In genomic region chr16:31099860-31100638, GRCh38 we compare ENCODE assay signal across 14 cellular contexts. TPM values are rescaled to one million over a fixed set of nuclear protein-coding genes. Genes with fewer than 3 reads are reported as not detected.
DNase-seq lines count a peak whose midpoint lies in the region; TF ChIP-seq lines count a peak whose summit lies in the region.
"Had no signal": no experiment of that assay in that cellular context is flagged by ENCODE, and none has a peak within 500 bp of the region (broad histone marks: within the 10 kb centered on the region; RNA-seq: fewer than 3 reads in every experiment).

No MANE protein-coding gene starts in this region.

- H3K36me3 Mint-ChIP-seq in MCF 10A (ENCODE audit: insufficient read depth, unreplicated experiment) = peaks cover 12% of the 10 kb centered on the region

- POLR2A ChIA-PET in MCF 10A (lab: Yijun Ruan, JAX) = interaction anchor here (1.0 to 2.9 kb wide), 2 partner anchors 18 to 43 kb away, joined by 3 to 19 read pairs; partner anchors contain the start of gene KAT8

- intact Hi-C loops in MCF 10A (cut with micrococcal nuclease) = no loop called here
- intact Hi-C loops in breast epithelium (cut with DNase I; ENCODE audit: low total_unique reads) = no loop called here
- intact Hi-C loops in sigmoid colon (cut with DNase I) = no loop called here

- CTCF ChIA-PET in MCF 10A (lab: Yijun Ruan, JAX) = interaction anchor here (0.5 to 3.3 kb wide), 7 partner anchors 8 to 115 kb away, joined by 3 to 20 read pairs (median 3); partner anchors contain the start of genes HSD3B7 and PRSS8

- TF ChIP-seq POLR2A in breast epithelium (IDR thresholded peaks at IDR 0.05) (no peak), sigmoid colon (IDR thresholded peaks at IDR 0.05) (no peak)

- no peaks in the 10 kb centered on the region for H3K9me3 Mint-ChIP-seq in MCF 10A (ENCODE audit: unreplicated experiment)
- H3K9me3 Mint-ChIP-seq: CD4-positive, alpha-beta T cell had no signal

- H3K4me3 ChIP-seq in breast epithelium = no peak overlapping the region
- H3K4me3 ChIP-seq in epithelial cell of esophagus (ENCODE audit: low read length) = no peak overlapping the region
- H3K4me3 ChIP-seq in sigmoid colon = no peak overlapping the region

- H3K4me1 Mint-ChIP-seq in MCF 10A (ENCODE audit: insufficient read depth, unreplicated experiment) = peaks cover 11% of the 10 kb centered on the region

- no peaks in the 10 kb centered on the region for H3K9me3 ChIP-seq in breast epithelium
- H3K9me3 ChIP-seq in sigmoid colon = no peaks in the 10 kb centered on the region

- no peak overlapping the region for H3K4me3 Mint-ChIP-seq in MCF 10A (ENCODE audit: unreplicated experiment)
- H3K4me3 Mint-ChIP-seq: CD4-positive, alpha-beta T cell had no signal

- H3K36me3 ChIP-seq in breast epithelium (no peaks in the 10 kb centered on the region), sigmoid colon (no peaks in the 10 kb centered on the region)

- TF ChIP-seq EP300 in sigmoid colon (IDR thresholded peaks at IDR 0.05) = no peak

- no peak overlapping the region for H3K27ac Mint-ChIP-seq in MCF 10A (ENCODE audit: low read depth, unreplicated experiment)
- H3K27ac Mint-ChIP-seq: CD4-positive, alpha-beta T cell had no signal

- BruUV-seq in MCF 10A (replicated peaks; lab: Mats Ljungman, UMichigan) = no TSS peak

- H3K27ac ChIP-seq in breast epithelium = no peak overlapping the region
- no peak overlapping the region for H3K27ac ChIP-seq in sigmoid colon
- H3K27ac ChIP-seq: parathyroid adenoma had no signal

- TF ChIP-seq CTCF in MCF 10A (IDR thresholded peaks at IDR 0.05; ENCODE audit: unreplicated experiment) (no peak), breast epithelium (IDR thresholded peaks at IDR 0.05) (no peak), epithelial cell of esophagus (IDR thresholded peaks at IDR 0.05; ENCODE audit: insufficient read depth, low read depth, low read length, missing control alignments) (no peak), sigmoid colon (IDR thresholded peaks at IDR 0.05) (no peak)

- DNase-seq in MCF 10A (ENCODE audit: unreplicated experiment) = peak; percentile 52
- no peak for DNase-seq in breast epithelium (ENCODE audit: low spot score in 2 of 2)
- peak; percentile 36 for DNase-seq in epithelial cell of esophagus (ENCODE audit: low read depth)
- no peak for DNase-seq in iPS-NIHi7 (ENCODE audit: extremely low spot score)
- no peak for DNase-seq in sigmoid colon
- no peak for DNase-seq in NCI-H187 treated with DMSO at 0.1 percent for 48 hours (lab: John Stamatoyannopoulos, UW)
- DNase-seq: activated CD4-positive, alpha-beta T cell treated with anti-CD3 and anti-CD28 coated beads, Interleukin-2, amount 50 U/mL, for 48 hours; aorta; CD4-positive, alpha-beta T cell; GF-D8; NCI-H2171 treated with DMSO at 0.1 percent for 48 hours; SIG-M5; T1000 had no signal

- H3K27me3 ChIP-seq in breast epithelium (no peaks in the 10 kb centered on the region), sigmoid colon (no peaks in the 10 kb centered on the region)

- no peaks in the 10 kb centered on the region for H3K27me3 Mint-ChIP-seq in MCF 10A (ENCODE audit: insufficient read depth, unreplicated experiment)
- H3K27me3 Mint-ChIP-seq: CD4-positive, alpha-beta T cell had no signal

- no peaks in the 10 kb centered on the region for H3K4me1 ChIP-seq in breast epithelium
- peaks cover 0 to 4% (median 1%) of the 10 kb centered on the region in 4 donors for H3K4me1 ChIP-seq in sigmoid colon
- H3K4me1 ChIP-seq: parathyroid adenoma had no signal

- WGBS in sigmoid colon, 2 donors = 58 to 71% methylated on average over 4 of the region's 4 CpGs

RNA-seq across cellular contexts. Expression of gene VKORC1, which starts 5.5 kb away (rescaled TPM):
- total RNA-seq in MCF 10A (2022) = 64.7 and 66.3 TPM in 2 replicates
- total RNA-seq in breast epithelium = 100 to 1,000 TPM in 1 of 3 donors, 10 to 100 TPM in 2; 82.6 to 143 (median 86.3) TPM
- total RNA-seq in sigmoid colon = 100 to 1,000 TPM; 107 to 165 (median 116) TPM
- 10 to 100 TPM; 30.5 to 66.5 (median 45.6) TPM for polyA plus RNA-seq in sigmoid colon

RNA-seq across cellular contexts. Expression of gene BCKDK, which starts 8.1 kb away (rescaled TPM):
- total RNA-seq in MCF 10A (2022) (31.7 and 41.0 TPM in 2 replicates), breast epithelium (10 to 100 TPM; 31.8 to 33.6 (median 33.5) TPM), sigmoid colon (10 to 100 TPM; 29.5 to 42.7 (median 33.7) TPM)
- polyA plus RNA-seq in sigmoid colon = 10 to 100 TPM; 21.6 to 33.2 (median 32.1) TPM

RNA-seq across cellular contexts. Expression of gene PRSS53, which starts 11.3 kb away (rescaled TPM):
- total RNA-seq in MCF 10A (2022) (4.4 and 5.5 TPM in 2 replicates), breast epithelium (1 to 10 TPM; 1.3 to 2.0 (median 1.3) TPM), sigmoid colon (1 to 10 TPM; 1.1 to 9.1 (median 2.6) TPM)
- 1 to 10 TPM in 1 of 3 donors, not detected in 2; 2.0 TPM for polyA plus RNA-seq in sigmoid colon

RNA-seq across cellular contexts. Expression of gene KAT8, which starts 17.4 kb away (rescaled TPM):
- 42.0 and 45.8 TPM in 2 replicates for total RNA-seq in MCF 10A (2022)
- total RNA-seq in breast epithelium = 10 to 100 TPM; 53.6 to 85.0 (median 67.8) TPM
- total RNA-seq in sigmoid colon = 10 to 100 TPM; 57.1 to 65.7 (median 62.5) TPM
- polyA plus RNA-seq in sigmoid colon = 10 to 100 TPM; 31.2 to 54.0 (median 38.8) TPM

RNA-seq across cellular contexts. Expression of gene ZNF646, which starts 25.8 kb away (rescaled TPM):
- 12.6 and 15.2 TPM in 2 replicates for total RNA-seq in MCF 10A (2022)
- 10 to 100 TPM; 12.5 to 17.3 (median 13.1) TPM for total RNA-seq in breast epithelium
- total RNA-seq in sigmoid colon = 10 to 100 TPM in 1 of 4 donors, 1 to 10 TPM in 3; 8.3 to 12.2 (median 8.8) TPM
- 10 to 100 TPM in 1 of 3 donors, 1 to 10 TPM in 2; 1.8 to 15.0 (median 4.9) TPM for polyA plus RNA-seq in sigmoid colon

Comparison
In these comparisons a context has a peak if more than half of its experiments do, and no peak if none do; other contexts are left out.
1. DNase-seq: peak in MCF 10A (single experiment) and epithelial cell of esophagus (single experiment); none in breast epithelium (0 of 2), iPS-NIHi7 (single experiment), sigmoid colon (single experiment) and NCI-H187 treated with DMSO at 0.1 percent for 48 hours (single experiment).